Comparison of ENCODE assay signal across 13 cellular contexts in the genomic region with DNA sequence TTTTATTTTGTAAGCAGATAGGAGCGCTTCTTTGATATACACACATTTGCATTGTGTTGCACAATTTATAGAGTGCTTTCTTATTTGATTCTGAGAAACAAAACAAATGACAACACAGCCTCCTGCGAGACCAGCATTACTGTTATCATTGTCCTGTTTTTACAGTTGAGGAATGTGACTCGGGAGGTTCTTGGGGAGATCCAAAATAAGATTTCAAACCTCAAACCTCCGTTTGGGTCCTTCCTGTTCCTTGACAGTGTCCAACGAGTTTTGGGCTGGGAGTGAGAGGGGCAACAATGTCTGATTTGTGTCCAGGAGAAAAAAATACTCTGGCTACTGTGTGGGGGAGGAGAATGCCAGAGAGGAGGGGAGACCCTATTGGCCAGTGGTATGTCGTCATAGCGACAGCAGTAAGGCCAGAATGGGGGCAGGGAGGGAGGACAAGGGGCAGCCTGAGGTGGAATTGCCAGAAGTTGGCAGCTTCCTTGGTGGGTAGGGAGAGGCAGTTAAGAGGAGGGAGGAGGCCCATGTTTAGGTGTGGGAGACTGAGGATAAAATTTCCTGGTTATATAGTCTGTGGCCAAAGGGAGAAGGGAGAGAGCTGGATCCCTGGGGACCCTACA. TPM values are rescaled to one million over a fixed set of nuclear protein-coding genes. Genes with fewer than 3 reads are reported as not detected.
DNase-seq lines count a peak whose midpoint lies in the region; ATAC-seq and TF ChIP-seq lines count a peak whose summit lies in the region.
"Had no signal": no experiment of that assay in that cellular context is flagged by ENCODE, and none has a peak within 500 bp of the region (broad histone marks: within the 10 kb centered on the region; RNA-seq: fewer than 3 reads in every experiment).

No MANE protein-coding gene starts in this region.

- peak; percentile 20 for DNase-seq in COLO829 (ENCODE audit: low spot score)
- no peak for DNase-seq in glutamatergic neuron
- DNase-seq in neural progenitor cell (ENCODE audit: low spot score): peak; percentile 68
- DNase-seq in hepatic stellate cell (ENCODE audit: low spot score): no peak
- DNase-seq in endothelial cell (ENCODE audit: low spot score): no peak
- DNase-seq: AML-193; CD4-positive, CD25-positive, alpha-beta regulatory T cell; Kasumi-1; NCI-H2029 treated with DMSO at 0.1 percent for 48 hours; NCI-H526 treated with DMSO at 0.1 percent for 48 hours had no signal

- no peak for ATAC-seq in HG03159 (IDR thresholded peaks at IDR 0.05; ENCODE audit: unreplicated experiment)

- H3K27me3 ChIP-seq in neural progenitor cell: peaks cover 28% of the 10 kb centered on the region

- peak overlapping the region; percentile 78 for H3K27ac Mint-ChIP-seq in glutamatergic neuron (ENCODE audit: unreplicated experiment)
- peak overlapping the region; percentile 58 for H3K27ac Mint-ChIP-seq in neural progenitor cell
- no peak overlapping the region for H3K27ac Mint-ChIP-seq in endothelial cell (ENCODE audit: unreplicated experiment)
- H3K27ac Mint-ChIP-seq: CD4-positive, CD25-positive, alpha-beta regulatory T cell had no signal

- no peaks in the 10 kb centered on the region for H3K79me2 ChIP-seq in neural progenitor cell (ENCODE audit: low read depth)

- H3K36me3 ChIP-seq in HEK293 (ENCODE audit: control insufficient read depth in 2 of 2, insufficient read depth in 1 of 2, low read length in 2 of 2) (peaks cover 0 to 8% of the 10 kb centered on the region in 2 experiments; a peak in 1 of 3 replicates), neural progenitor cell (no peaks in the 10 kb centered on the region)

- H3K9me3 Mint-ChIP-seq in glutamatergic neuron (ENCODE audit: unreplicated experiment) (peaks cover 26% of the 10 kb centered on the region), neural progenitor cell (no peaks in the 10 kb centered on the region), endothelial cell (ENCODE audit: unreplicated experiment) (no peaks in the 10 kb centered on the region)
- H3K9me3 Mint-ChIP-seq: CD4-positive, CD25-positive, alpha-beta regulatory T cell had no signal

- H3K27ac ChIP-seq in HEK293 (ENCODE audit: extremely low read depth, low read depth, low read length) (no peak overlapping the region), neural progenitor cell (no peak overlapping the region)
- H3K27ac ChIP-seq: SK-N-MC had no signal

- H3K4me3 ChIP-seq in HEK293 (ENCODE audit: low read depth, low read length): no peak overlapping the region
- H3K4me3 ChIP-seq in neural progenitor cell: no peak overlapping the region
- H3K4me3 ChIP-seq: SK-N-MC had no signal

- H3F3A ChIP-seq in neural progenitor cell (ENCODE audit: low read depth): no peaks in the 10 kb centered on the region

- no peak overlapping the region for H3K9ac ChIP-seq in neural progenitor cell

- H3K4me2 ChIP-seq in neural progenitor cell: peak overlapping the region; percentile 59

- H3K36me3 Mint-ChIP-seq in glutamatergic neuron (ENCODE audit: unreplicated experiment) (no peaks in the 10 kb centered on the region), neural progenitor cell (no peaks in the 10 kb centered on the region), endothelial cell (ENCODE audit: low read depth, unreplicated experiment) (no peaks in the 10 kb centered on the region)
- H3K36me3 Mint-ChIP-seq: CD4-positive, CD25-positive, alpha-beta regulatory T cell had no signal

- no peaks in the 10 kb centered on the region for H4K20me1 ChIP-seq in neural progenitor cell (ENCODE audit: low read depth)

- peaks cover 17% of the 10 kb centered on the region for H3K27me3 Mint-ChIP-seq in glutamatergic neuron (ENCODE audit: unreplicated experiment)
- H3K27me3 Mint-ChIP-seq in neural progenitor cell (ENCODE audit: insufficient read depth, low read depth): peaks cover 14% of the 10 kb centered on the region
- peaks cover 11% of the 10 kb centered on the region for H3K27me3 Mint-ChIP-seq in endothelial cell (ENCODE audit: unreplicated experiment)

- peak overlapping the region; percentile 91 for H2AFZ ChIP-seq in neural progenitor cell (replicated peaks)

- TF ChIP-seq CTCF in HEK293 (tag by site-specific recombination; IDR thresholded peaks at IDR 0.05) (no peak), glutamatergic neuron (IDR thresholded peaks at IDR 0.05; ENCODE audit: partially characterized antibody, unreplicated experiment) (no peak), neural progenitor cell (IDR thresholded peaks at IDR 0.05) (no peak), endothelial cell (IDR thresholded peaks at IDR 0.05; ENCODE audit: unreplicated experiment) (no peak)

- POLR2A ChIA-PET in HEK293 (lab: Yijun Ruan, JAX): interaction anchor here (2.0 kb wide), 1 partner anchor 12 kb away, joined by 4 read pairs; no protein-coding TSS in a partner anchor

- H3K4me3 Mint-ChIP-seq in glutamatergic neuron (ENCODE audit: unreplicated experiment) (peak overlapping the region; percentile 63), neural progenitor cell (peak overlapping the region; percentile 5), endothelial cell (ENCODE audit: unreplicated experiment) (no peak overlapping the region)

- CTCF ChIA-PET in HEK293 (lab: Yijun Ruan, JAX): interaction anchor here (0.6 to 2.3 kb wide), 5 partner anchors 13 to 522 kb away, joined by 3 to 8 read pairs (median 3); no protein-coding TSS in a partner anchor

- peaks cover 22% of the 10 kb centered on the region for H3K4me1 ChIP-seq in HEK293 (ENCODE audit: control insufficient read depth, insufficient read depth, low read length)
- H3K4me1 ChIP-seq in neural progenitor cell: peaks cover 22% of the 10 kb centered on the region

- H3K9me3 ChIP-seq in HEK293 (ENCODE audit: control insufficient read depth, insufficient read depth, low read depth, low read length) (no peaks in the 10 kb centered on the region), neural progenitor cell (ENCODE audit: low read depth) (no peaks in the 10 kb centered on the region)

- peaks cover 49% of the 10 kb centered on the region for H3K4me1 Mint-ChIP-seq in glutamatergic neuron (ENCODE audit: low read depth, unreplicated experiment)
- H3K4me1 Mint-ChIP-seq in neural progenitor cell: peaks cover 23% of the 10 kb centered on the region
- H3K4me1 Mint-ChIP-seq in endothelial cell (ENCODE audit: unreplicated experiment): peaks cover 9% of the 10 kb centered on the region

TF ChIP-seq in HEK293, 187 proteins besides CTCF, POLR2A, EP300 and RAD21 (continues in another document):
- TF ChIP-seq, protein P1, sequence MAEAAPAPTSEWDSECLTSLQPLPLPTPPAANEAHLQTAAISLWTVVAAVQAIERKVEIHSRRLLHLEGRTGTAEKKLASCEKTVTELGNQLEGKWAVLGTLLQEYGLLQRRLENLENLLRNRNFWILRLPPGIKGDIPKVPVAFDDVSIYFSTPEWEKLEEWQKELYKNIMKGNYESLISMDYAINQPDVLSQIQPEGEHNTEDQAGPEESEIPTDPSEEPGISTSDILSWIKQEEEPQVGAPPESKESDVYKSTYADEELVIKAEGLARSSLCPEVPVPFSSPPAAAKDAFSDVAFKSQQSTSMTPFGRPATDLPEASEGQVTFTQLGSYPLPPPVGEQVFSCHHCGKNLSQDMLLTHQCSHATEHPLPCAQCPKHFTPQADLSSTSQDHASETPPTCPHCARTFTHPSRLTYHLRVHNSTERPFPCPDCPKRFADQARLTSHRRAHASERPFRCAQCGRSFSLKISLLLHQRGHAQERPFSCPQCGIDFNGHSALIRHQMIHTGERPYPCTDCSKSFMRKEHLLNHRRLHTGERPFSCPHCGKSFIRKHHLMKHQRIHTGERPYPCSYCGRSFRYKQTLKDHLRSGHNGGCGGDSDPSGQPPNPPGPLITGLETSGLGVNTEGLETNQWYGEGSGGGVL (tag by site-specific recombination; IDR thresholded peaks at IDR 0.05): peak; percentile 50; the same call in 1 of the 2 replicates
- TF ChIP-seq ZNF341 (tag by site-specific recombination; IDR thresholded peaks at IDR 0.05; ENCODE audit: low read depth) (peak; percentile 12; the same call in 1 of the 2 replicates), ZNF677 (tag by site-specific recombination; IDR thresholded peaks at IDR 0.05) (no peak), ZNF48 (tag by site-specific recombination; IDR thresholded peaks at IDR 0.05) (no peak), ZNF140 (tag by site-specific recombination; IDR thresholded peaks at IDR 0.05) (0 out of 2 replicates have a peak, but pooled peaks have one; percentile 19), ZNF350 (tag by site-specific recombination; IDR thresholded peaks at IDR 0.05) (no peak), ZNF610 (tag by site-specific recombination; IDR thresholded peaks at IDR 0.05; ENCODE audit: borderline replicate concordance) (no peak), ZBTB1 (tag by site-specific recombination; IDR thresholded peaks at IDR 0.05) (no peak), ZFHX2 (tag by site-specific recombination; conservative IDR thresholded peaks at IDR 0.05) (peak; percentile 29), ZNF629 (tag by site-specific recombination; IDR thresholded peaks at IDR 0.05) (no peak), ZEB2 (tag by site-specific recombination; IDR thresholded peaks at IDR 0.05) (no peak), ZNF561 (tag by site-specific recombination; IDR thresholded peaks at IDR 0.05; ENCODE audit: borderline replicate concordance) (no peak), KLF16 (tag by site-specific recombination; IDR thresholded peaks at IDR 0.05) (no peak), HOXD13 (CRISPR knock-in tag; IDR thresholded peaks at IDR 0.05; ENCODE audit: borderline replicate concordance) (no peak), WT1 (tag by site-specific recombination; IDR thresholded peaks at IDR 0.05) (no peak), ZNF660 (tag by site-specific recombination; IDR thresholded peaks at IDR 0.05) (no peak), ZNF19 (tag by site-specific recombination; IDR thresholded peaks at IDR 0.05; ENCODE audit: low read depth) (no peak), EGR2 (tag by site-specific recombination; IDR thresholded peaks at IDR 0.05; ENCODE audit: low read depth) (peak; percentile 48), ZNF747 (tag by site-specific recombination; IDR thresholded peaks at IDR 0.05) (no peak), GFI1B (tag by site-specific recombination; IDR thresholded peaks at IDR 0.05) (no peak), KLF1 (tag by site-specific recombination; IDR thresholded peaks at IDR 0.05) (peak; percentile 38; the same call in 1 of the 2 replicates)
- TF ChIP-seq, protein P2, sequence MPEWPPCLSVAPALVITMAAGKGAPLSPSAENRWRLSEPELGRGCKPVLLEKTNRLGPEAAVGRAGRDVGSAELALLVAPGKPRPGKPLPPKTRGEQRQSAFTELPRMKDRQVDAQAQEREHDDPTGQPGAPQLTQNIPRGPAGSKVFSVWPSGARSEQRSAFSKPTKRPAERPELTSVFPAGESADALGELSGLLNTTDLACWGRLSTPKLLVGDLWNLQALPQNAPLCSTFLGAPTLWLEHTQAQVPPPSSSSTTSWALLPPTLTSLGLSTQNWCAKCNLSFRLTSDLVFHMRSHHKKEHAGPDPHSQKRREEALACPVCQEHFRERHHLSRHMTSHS (tag by site-specific recombination; IDR thresholded peaks at IDR 0.05): no peak

RNA-seq across cellular contexts. Expression of gene TMEM132E, which starts 45.5 kb away (rescaled TPM):
- 93.6 TPM for total RNA-seq in glutamatergic neuron (ENCODE audit: unreplicated experiment)
- total RNA-seq in neural progenitor cell (ENCODE audit: low replicate concordance): 0.21 and 0.43 TPM in 2 replicates
- 0.08 TPM for total RNA-seq in endothelial cell (ENCODE audit: unreplicated experiment)
- total RNA-seq: CD4-positive, CD25-positive, alpha-beta regulatory T cell had no signal

Comparison
In these comparisons a context has a peak if more than half of its experiments do, and no peak if none do; other contexts are left out.
1. DNase-seq: peak in COLO829 (single experiment) and neural progenitor cell (single experiment); none in glutamatergic neuron (single experiment), hepatic stellate cell (single experiment) and endothelial cell (single experiment).
2. RNA of gene TMEM132E, which starts 45.5 kb away (total RNA-seq): 93.6 TPM in glutamatergic neuron (single experiment); 0.21 to 0.43 TPM in neural progenitor cell and 0.08 TPM in endothelial cell (single experiment); every median in the first group is over 10 times any median in the second.